18 cellular contexts compared by ENCODE assay signal in the genomic region with DNA sequence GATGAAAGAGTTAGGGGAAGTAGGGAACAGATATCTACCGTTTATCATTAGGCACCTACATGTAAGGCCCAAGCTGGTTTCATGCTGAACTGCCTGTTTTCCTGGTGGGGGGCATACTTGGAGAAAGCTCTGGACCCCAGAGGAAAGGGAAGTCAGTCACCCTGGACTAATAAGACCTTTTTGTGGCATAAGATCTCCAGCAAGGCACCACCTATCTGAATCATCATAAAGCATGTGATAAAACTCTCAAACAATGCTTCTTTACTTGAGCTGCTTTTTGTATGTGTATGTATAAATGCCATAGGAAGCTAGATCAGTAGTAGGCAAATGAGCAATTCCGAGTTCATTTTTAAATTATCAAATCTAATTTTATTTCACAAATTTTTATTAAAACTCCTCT.
A peak's percentile ranks its signal among the peaks of the same experiment; 100 is the strongest.
DNase-seq lines count a peak whose midpoint lies in the region; ATAC-seq and TF ChIP-seq lines count a peak whose summit lies in the region.
"Had no signal": no experiment of that assay in that cellular context is flagged by ENCODE, and none has a peak within 500 bp of the region (broad histone marks: within the 10 kb centered on the region; RNA-seq: fewer than 3 reads in every experiment).

No MANE protein-coding gene starts in this region.

- no peaks in the 10 kb centered on the region for H3K27me3 ChIP-seq in adipocyte (replicated peaks; ENCODE audit: control insufficient read depth, insufficient read depth, low read length)
- no peaks in the 10 kb centered on the region for H3K27me3 ChIP-seq in esophagus muscularis mucosa
- no peaks in the 10 kb centered on the region for H3K27me3 ChIP-seq in testis

- no peak overlapping the region for H3K4me3 Mint-ChIP-seq in nephron
- H3K4me3 Mint-ChIP-seq: central memory CD8-positive, alpha-beta T cell; neural progenitor cell; T-helper 1 cell treated with Interleukin-12 subunit alpha and Interleukin-12 subunit beta and Interleukin-4 antibody, amounts not matched to agents 30 μg/mL and 1 μg/mL, for 36 hours had no signal

- H3K4me1 Mint-ChIP-seq in nephron = peaks cover 31% of the 10 kb centered on the region
- H3K4me1 Mint-ChIP-seq: central memory CD8-positive, alpha-beta T cell had no signal

- peaks cover 85% of the 10 kb centered on the region for H3K4me1 ChIP-seq in adipocyte (ENCODE audit: control insufficient read depth, insufficient read depth, low read length)
- H3K4me1 ChIP-seq in esophagus muscularis mucosa = peaks cover 41 to 68% (median 56%) of the 10 kb centered on the region in 4 donors
- no peaks in the 10 kb centered on the region for H3K4me1 ChIP-seq in testis

- peak overlapping the region; percentile 41 to 51 (median 45) for H3K27ac Mint-ChIP-seq in nephron
- H3K27ac Mint-ChIP-seq: neural progenitor cell; T-helper 1 cell treated with Interleukin-12 subunit alpha and Interleukin-12 subunit beta and Interleukin-4 antibody, amounts not matched to agents 30 μg/mL and 1 μg/mL, for 36 hours had no signal

- intact Hi-C loops in esophagus muscularis mucosa (cut with DNase I) = no loop called here
- intact Hi-C loops in testis (cut with DNase I; ENCODE audit: low total_unique reads) = no loop called here

- WGBS in esophagus muscularis mucosa = 65% methylated on average over 2 of the region's 2 CpGs
- WGBS in testis, 2 donors = 73% methylated on average over 2 of the region's 2 CpGs

- peak overlapping the region; percentile 24 to 65 (median 52) for H3K27ac ChIP-seq in esophagus muscularis mucosa (replicated peaks in 1 of 4)
- H3K27ac ChIP-seq in testis = no peak overlapping the region
- H3K27ac ChIP-seq: neural progenitor cell had no signal

- no peak for ATAC-seq in GM19467 (IDR thresholded peaks at IDR 0.05; ENCODE audit: unreplicated experiment)
- ATAC-seq: activated CD4-positive, CD25-positive, alpha-beta regulatory T cell treated with anti-CD3 and anti-CD28 coated beads, Interleukin-2, amount 50 U/mL, for 24 hours; stimulated activated naive CD8-positive, alpha-beta T cell treated with anti-CD3 and anti-CD28 coated beads, Interleukin-15, Interleukin-2, amounts not matched to agents 100 U/mL and 50 U/mL, for 24 hours had no signal

- H3K4me3 ChIP-seq in adipocyte (ENCODE audit: low read length) (no peak overlapping the region), esophagus muscularis mucosa (no peak overlapping the region), testis (no peak overlapping the region)
- H3K4me3 ChIP-seq: neural progenitor cell had no signal

- no peaks in the 10 kb centered on the region for H3K9me3 Mint-ChIP-seq in nephron
- H3K9me3 Mint-ChIP-seq: central memory CD8-positive, alpha-beta T cell; neural progenitor cell; T-helper 1 cell treated with Interleukin-12 subunit alpha and Interleukin-12 subunit beta and Interleukin-4 antibody, amounts not matched to agents 30 μg/mL and 1 μg/mL, for 36 hours had no signal

- H3K9ac ChIP-seq in adipocyte (ENCODE audit: low read length) = peak overlapping the region; percentile 71
- H3K9ac ChIP-seq: neural progenitor cell had no signal

- TF ChIP-seq CTCF in esophagus muscularis mucosa (IDR thresholded peaks at IDR 0.05) (no peak), nephron (IDR thresholded peaks at IDR 0.05; ENCODE audit: unreplicated experiment in 3 of 3) (no peak), testis (IDR thresholded peaks at IDR 0.05) (no peak)

- no peaks in the 10 kb centered on the region for H3K27me3 Mint-ChIP-seq in nephron (ENCODE audit: low read depth)

- TF ChIP-seq POLR2A in esophagus muscularis mucosa (IDR thresholded peaks at IDR 0.05; ENCODE audit: low read depth) = no peak
- TF ChIP-seq POLR2A in testis (IDR thresholded peaks at IDR 0.05) = no peak

- H3K36me3 Mint-ChIP-seq in nephron (ENCODE audit: low read depth) = peaks cover 24% of the 10 kb centered on the region

- DNase-seq in EH (ENCODE audit: low read depth) = peak; percentile 56
- peak; percentile 48 for DNase-seq in adipocyte (ENCODE audit: low read depth)
- no peak for DNase-seq in esophagus muscularis mucosa (ENCODE audit: extremely low spot score)
- DNase-seq in MV-4-11 (lab: John Stamatoyannopoulos, UW) = no peak
- no peak for DNase-seq in activated CD8-positive, alpha-beta memory T cell treated with anti-CD3 and anti-CD28 coated beads for 24 hours
- DNase-seq in testis = no peak
- DNase-seq: activated CD8-positive, alpha-beta memory T cell treated with anti-CD3 and anti-CD28 coated beads, Interleukin-2, amount 50 U/mL, for 48 hours; activated naive CD4-positive, alpha-beta T cell treated with anti-CD3 and anti-CD28 coated beads, Interleukin-2, amount 50 U/mL, for 16 hours; Calu3; NCI-H1417; NCI-H510A; stimulated activated naive CD8-positive, alpha-beta T cell treated with anti-CD3 and anti-CD28 coated beads, Interleukin-15, Interleukin-2, amounts not matched to agents 100 U/mL and 50 U/mL, for 24 hours had no signal

- H3K9me3 ChIP-seq in adipocyte (ENCODE audit: control insufficient read depth, low read length) (no peaks in the 10 kb centered on the region), esophagus muscularis mucosa (no peaks in the 10 kb centered on the region), testis (no peaks in the 10 kb centered on the region)

- TF ChIP-seq EP300 in esophagus muscularis mucosa (IDR thresholded peaks at IDR 0.05) = no peak

- H3K36me3 ChIP-seq in adipocyte (ENCODE audit: control insufficient read depth, insufficient read depth, low read length, severe bottlenecking) (no peaks in the 10 kb centered on the region), esophagus muscularis mucosa (no peaks in the 10 kb centered on the region), testis (ENCODE audit: low read depth, missing control alignments) (no peaks in the 10 kb centered on the region)
- H3K36me3 ChIP-seq: neural progenitor cell had no signal

Comparison
In these comparisons a context has a peak if more than half of its experiments do, and no peak if none do; other contexts are left out.
1. DNase-seq: peak in EH (single experiment) and adipocyte (single experiment); none in esophagus muscularis mucosa (single experiment), MV-4-11 (single experiment), activated CD8-positive, alpha-beta memory T cell treated with anti-CD3 and anti-CD28 coated beads for 24 hours (single experiment) and testis (single experiment).
2. H3K27ac ChIP-seq: peak in esophagus muscularis mucosa (4 of 4); none in testis (0 of 2).